8 cellular contexts compared by ENCODE assay signal in the genomic region with DNA sequence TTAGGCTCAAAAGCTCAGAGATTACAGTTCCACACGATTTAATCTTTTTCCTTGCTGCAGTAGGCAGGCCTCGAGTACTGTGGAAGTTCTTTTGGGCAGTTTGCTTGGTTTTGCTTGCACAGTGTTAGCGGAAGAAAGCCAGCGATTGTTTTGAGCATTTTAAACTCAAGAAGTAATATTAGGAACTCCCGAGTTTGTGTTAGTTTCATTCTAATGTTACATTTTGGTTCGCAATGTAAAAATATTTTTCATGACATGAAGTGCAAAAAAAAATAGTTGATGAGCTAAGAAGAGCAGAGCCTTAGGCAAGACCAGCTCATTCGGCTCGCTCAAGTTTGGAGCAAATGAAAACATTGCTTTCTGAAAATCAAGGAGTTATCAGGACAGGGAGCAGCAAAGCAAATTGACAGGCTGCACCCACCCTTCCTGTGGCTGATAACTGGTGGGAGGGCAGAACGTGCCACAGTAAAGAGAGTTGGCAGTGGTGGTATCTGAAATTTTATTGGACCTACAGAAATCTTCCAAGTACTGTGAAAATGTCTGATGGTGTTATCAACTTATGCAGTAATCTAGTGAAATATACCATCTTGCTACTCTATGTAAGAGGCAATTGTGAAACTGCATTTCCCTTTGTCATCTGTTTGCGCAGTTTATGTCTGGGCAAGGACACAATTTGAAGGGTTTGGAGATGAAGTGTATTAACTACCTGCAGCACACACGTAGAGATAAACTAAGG. TPM values are rescaled to one million over a fixed set of nuclear protein-coding genes. Genes with fewer than 3 reads are reported as not detected.
A peak's percentile ranks its signal among the peaks of the same experiment; 100 is the strongest.
DNase-seq lines count a peak whose midpoint lies in the region; ATAC-seq and TF ChIP-seq lines count a peak whose summit lies in the region.

No MANE protein-coding gene starts in this region.

- no peaks in the 10 kb centered on the region for H3K27me3 Mint-ChIP-seq in activated T-cell treated with anti-CD3 and anti-CD28 coated beads, Interleukin-2, amount 50 U/mL, for 4 hours (ENCODE audit: low read depth)
- no peaks in the 10 kb centered on the region for H3K27me3 Mint-ChIP-seq in activated CD8-positive, alpha-beta T cell treated with anti-CD3 and anti-CD28 coated beads for 36 hours
- H3K27me3 Mint-ChIP-seq in stimulated activated naive CD8-positive, alpha-beta T cell treated with anti-CD3 and anti-CD28 coated beads, Interleukin-15, amount 100 ng/mL, for 72 hours, result no peaks in the 10 kb centered on the region

- no peak for ATAC-seq in activated T-cell treated with anti-CD3 and anti-CD28 coated beads, Interleukin-2, amount 50 U/mL, for 4 hours
- ATAC-seq in activated CD8-positive, alpha-beta T cell treated with anti-CD3 and anti-CD28 coated beads for 36 hours, result peak; percentile 6
- ATAC-seq in stimulated activated naive CD8-positive, alpha-beta T cell treated with anti-CD3 and anti-CD28 coated beads, Interleukin-15, amount 100 ng/mL, for 72 hours, result peak; percentile 4
- no peak for ATAC-seq in HG03139 (IDR thresholded peaks at IDR 0.05; ENCODE audit: unreplicated experiment)

- peak overlapping the region; percentile 98 for H3K27ac Mint-ChIP-seq in activated CD8-positive, alpha-beta T cell treated with anti-CD3 and anti-CD28 coated beads for 36 hours
- peak overlapping the region; percentile 94 to 95 for H3K27ac Mint-ChIP-seq in stimulated activated naive CD8-positive, alpha-beta T cell treated with anti-CD3 and anti-CD28 coated beads, Interleukin-15, amount 100 ng/mL, for 72 hours

- H3K9me3 Mint-ChIP-seq in activated T-cell treated with anti-CD3 and anti-CD28 coated beads, Interleukin-2, amount 50 U/mL, for 4 hours, result no peaks in the 10 kb centered on the region
- H3K9me3 Mint-ChIP-seq in activated CD8-positive, alpha-beta T cell treated with anti-CD3 and anti-CD28 coated beads for 36 hours, result no peaks in the 10 kb centered on the region
- no peaks in the 10 kb centered on the region for H3K9me3 Mint-ChIP-seq in stimulated activated naive CD8-positive, alpha-beta T cell treated with anti-CD3 and anti-CD28 coated beads, Interleukin-15, amount 100 ng/mL, for 72 hours

- TF ChIP-seq CTCF in activated CD8-positive, alpha-beta T cell treated with anti-CD3 and anti-CD28 coated beads for 36 hours (IDR thresholded peaks at IDR 0.05), result no peak

- peaks cover 50% of the 10 kb centered on the region for H3K4me1 Mint-ChIP-seq in activated T-cell treated with anti-CD3 and anti-CD28 coated beads, Interleukin-2, amount 50 U/mL, for 4 hours (ENCODE audit: low read depth)
- peaks cover 39% of the 10 kb centered on the region for H3K4me1 Mint-ChIP-seq in activated CD8-positive, alpha-beta T cell treated with anti-CD3 and anti-CD28 coated beads for 36 hours (ENCODE audit: low read depth)
- peaks cover 53% of the 10 kb centered on the region for H3K4me1 Mint-ChIP-seq in stimulated activated naive CD8-positive, alpha-beta T cell treated with anti-CD3 and anti-CD28 coated beads, Interleukin-15, amount 100 ng/mL, for 72 hours

- H3K9ac ChIP-seq in iPS-15b (ENCODE audit: low read depth, low read length), result no peak overlapping the region

- peaks cover 2% of the 10 kb centered on the region for H3K4me1 ChIP-seq in iPS-15b (ENCODE audit: control insufficient read depth, insufficient read depth, low read length)

- intact Hi-C loops in activated CD8-positive, alpha-beta T cell treated with anti-CD3 and anti-CD28 coated beads for 36 hours (cut with micrococcal nuclease), result loop anchor here (5.0 kb wide), 4 partner anchors 39 to 346 kb away; no protein-coding TSS in a partner anchor

- H3K9me3 ChIP-seq in iPS-15b (ENCODE audit: control insufficient read depth, insufficient read depth, low read length), result no peaks in the 10 kb centered on the region

- POLR2A ChIA-PET in activated CD8-positive, alpha-beta T cell treated with anti-CD3 and anti-CD28 coated beads for 36 hours (lab: Charles Lee), result interaction anchor here (0.6 to 3.0 kb wide), 5 partner anchors 10 to 349 kb away, joined by 3 to 10 read pairs (median 5); no protein-coding TSS in a partner anchor

- peaks cover 42% of the 10 kb centered on the region for H3K27me3 ChIP-seq in iPS-15b (ENCODE audit: control insufficient read depth, insufficient read depth, low read length)

- no peak for DNase-seq in activated T-cell treated with anti-CD3 and anti-CD28 coated beads, Interleukin-2, amount 50 U/mL, for 4 hours
- DNase-seq in activated T-cell treated with anti-CD3 and anti-CD28 coated beads for 4 hours, result no peak
- peak; percentile 56 for DNase-seq in activated CD8-positive, alpha-beta T cell treated with anti-CD3 and anti-CD28 coated beads for 36 hours
- no peak for DNase-seq in stimulated activated naive CD8-positive, alpha-beta T cell treated with anti-CD3 and anti-CD28 coated beads, Interleukin-15, amount 100 ng/mL, for 72 hours
- no peak for DNase-seq in GF-D8 (lab: John Stamatoyannopoulos, UW)
- no peak for DNase-seq in mesenteric fat pad (ENCODE audit: low spot score)

- H3K4me3 Mint-ChIP-seq in activated T-cell treated with anti-CD3 and anti-CD28 coated beads, Interleukin-2, amount 50 U/mL, for 4 hours, result peak overlapping the region; percentile 94
- peak overlapping the region; percentile 95 for H3K4me3 Mint-ChIP-seq in activated CD8-positive, alpha-beta T cell treated with anti-CD3 and anti-CD28 coated beads for 36 hours
- H3K4me3 Mint-ChIP-seq in stimulated activated naive CD8-positive, alpha-beta T cell treated with anti-CD3 and anti-CD28 coated beads, Interleukin-15, amount 100 ng/mL, for 72 hours, result peak overlapping the region; percentile 95 to 97

- H3K4me3 ChIP-seq in iPS-15b (ENCODE audit: low read depth, low read length), result peak overlapping the region; percentile 62

- no peaks in the 10 kb centered on the region for H3K36me3 ChIP-seq in iPS-15b (ENCODE audit: control insufficient read depth, insufficient read depth, low read length)

- CTCF ChIA-PET in activated CD8-positive, alpha-beta T cell treated with anti-CD3 and anti-CD28 coated beads for 36 hours (lab: Charles Lee), result interaction anchor here (1.3 to 7.0 kb wide), 4 partner anchors 11 to 266 kb away, joined by 3 to 32 read pairs (median 6); no protein-coding TSS in a partner anchor

- H3K36me3 Mint-ChIP-seq in activated T-cell treated with anti-CD3 and anti-CD28 coated beads, Interleukin-2, amount 50 U/mL, for 4 hours (ENCODE audit: insufficient read depth), result no peaks in the 10 kb centered on the region
- no peaks in the 10 kb centered on the region for H3K36me3 Mint-ChIP-seq in activated CD8-positive, alpha-beta T cell treated with anti-CD3 and anti-CD28 coated beads for 36 hours (ENCODE audit: low read depth)

RNA-seq across cellular contexts. Expression of gene PLCL2, which starts 1.4 kb away (rescaled TPM):
- total RNA-seq in activated T-cell treated with anti-CD3 and anti-CD28 coated beads, Interleukin-2, amount 50 U/mL, for 4 hours, result 10 to 100 TPM; 12.6 to 14.2 (median 12.7) TPM
- total RNA-seq in activated CD8-positive, alpha-beta T cell treated with anti-CD3 and anti-CD28 coated beads for 36 hours, result 10 to 100 TPM; 19.4 to 19.7 TPM
- total RNA-seq in mesenteric fat pad, result 12.2 TPM

Comparison
In these comparisons a context has a peak if more than half of its experiments do, and no peak if none do; other contexts are left out.
1. ATAC-seq: peak in activated CD8-positive, alpha-beta T cell treated with anti-CD3 and anti-CD28 coated beads for 36 hours (single experiment) and stimulated activated naive CD8-positive, alpha-beta T cell treated with anti-CD3 and anti-CD28 coated beads, Interleukin-15, amount 100 ng/mL, for 72 hours (single experiment); none in activated T-cell treated with anti-CD3 and anti-CD28 coated beads, Interleukin-2, amount 50 U/mL, for 4 hours (0 of 2) and HG03139 (single experiment).
2. Peak in every context shown above with its lines, with median percentiles within 50 percentile points of each other: H3K4me3 Mint-ChIP-seq.